ENCODE assay signal across 17 cellular contexts in genomic region chr12:26929590-26929989, GRCh38. TPM values are rescaled to one million over a fixed set of nuclear protein-coding genes. Genes with fewer than 3 reads are reported as not detected.
DNase-seq lines count a peak whose midpoint lies in the region; ATAC-seq, FAIRE-seq and TF ChIP-seq lines count a peak whose summit lies in the region.
"Had no signal": no experiment of that assay in that cellular context is flagged by ENCODE, and none has a peak within 500 bp of the region (broad histone marks: within the 10 kb centered on the region; RNA-seq: fewer than 3 reads in every experiment).

No MANE protein-coding gene starts in this region.

- BruUV-seq in K562 (replicated peaks; lab: Mats Ljungman, UMichigan) (no TSS peak), PC-9 (replicated peaks; lab: Mats Ljungman, UMichigan) (no TSS peak)

- no peak for TF ChIP-seq POLR2A in K562 (conservative IDR thresholded peaks at IDR 0.05)
- no peak for TF ChIP-seq POLR2A in stomach (IDR thresholded peaks at IDR 0.05)

- H3K36me3 Mint-ChIP-seq in activated naive CD8-positive, alpha-beta T cell, result peaks cover 13% of the 10 kb centered on the region
- H3K36me3 Mint-ChIP-seq in activated naive CD8-positive, alpha-beta T cell treated with anti-CD3 and anti-CD28 coated beads for 36 hours, result peaks cover 39% of the 10 kb centered on the region
- peaks cover 47% of the 10 kb centered on the region for H3K36me3 Mint-ChIP-seq in osteocyte (ENCODE audit: unreplicated experiment)

- no peak for DNase-seq in activated naive CD8-positive, alpha-beta T cell treated with anti-CD3 and anti-CD28 coated beads for 36 hours
- no peak for DNase-seq in K562 (ENCODE audit: extremely low read depth in 1 of 4, low spot score in 3 of 4)
- no peak for DNase-seq in osteocyte (ENCODE audit: extremely low spot score, unreplicated experiment)
- DNase-seq in stomach, result no peak
- DNase-seq in PC-9, result no peak
- no peak for DNase-seq in RCC 7860 (ENCODE audit: low spot score)
- DNase-seq: ACHN; CD4-positive, CD25-positive, alpha-beta regulatory T cell; DMS79; HCEC 1CT had no signal

- no peaks in the 10 kb centered on the region for H3K27me3 Mint-ChIP-seq in activated naive CD8-positive, alpha-beta T cell
- no peaks in the 10 kb centered on the region for H3K27me3 Mint-ChIP-seq in activated naive CD8-positive, alpha-beta T cell treated with anti-CD3 and anti-CD28 coated beads for 36 hours
- no peaks in the 10 kb centered on the region for H3K27me3 Mint-ChIP-seq in osteocyte (ENCODE audit: unreplicated experiment)
- H3K27me3 Mint-ChIP-seq: CD4-positive, CD25-positive, alpha-beta regulatory T cell had no signal

- 100% methylated on average over 1 of the region's 2 CpGs for WGBS in K562 (ENCODE audit: insufficient coverage, low coverage, missing lambda C conversion rate)
- 95 to 100% (median 97%) methylated on average over 2 of the region's 2 CpGs for WGBS in stomach, 5 donors

- no peak overlapping the region for H3K4me3 Mint-ChIP-seq in activated naive CD8-positive, alpha-beta T cell
- H3K4me3 Mint-ChIP-seq in activated naive CD8-positive, alpha-beta T cell treated with anti-CD3 and anti-CD28 coated beads for 36 hours, result no peak overlapping the region
- no peak overlapping the region for H3K4me3 Mint-ChIP-seq in osteocyte (ENCODE audit: unreplicated experiment)

- H3K4me1 ChIP-seq in HEK293 (ENCODE audit: control insufficient read depth, insufficient read depth, low read length) (0 out of 2 replicates have a peak, but pooled peaks cover under 1% of the 10 kb centered on the region), K562 (replicated peaks in 1 of 2; ENCODE audit: control insufficient read depth in 2 of 2, insufficient read depth in 2 of 2, low read length in 2 of 2) (peaks cover 0 to under 1% of the 10 kb centered on the region in 2 experiments; a peak in 1 of 5 replicates), stomach (no peaks in the 10 kb centered on the region), PC-9 (replicated peaks; ENCODE audit: insufficient read depth) (no peaks in the 10 kb centered on the region)

- no peaks in the 10 kb centered on the region for H3K9me2 ChIP-seq in PC-9 (ENCODE audit: insufficient read depth)

- H3F3A ChIP-seq in PC-9 (ENCODE audit: insufficient read depth, low read depth), result no peaks in the 10 kb centered on the region

- peaks cover 37% of the 10 kb centered on the region for H3K4me1 Mint-ChIP-seq in activated naive CD8-positive, alpha-beta T cell (ENCODE audit: low read depth)
- H3K4me1 Mint-ChIP-seq in activated naive CD8-positive, alpha-beta T cell treated with anti-CD3 and anti-CD28 coated beads for 36 hours, result peaks cover 31% of the 10 kb centered on the region
- peaks cover 1% of the 10 kb centered on the region for H3K4me1 Mint-ChIP-seq in osteocyte (ENCODE audit: unreplicated experiment)

- H4K20me1 ChIP-seq in K562 (replicated peaks; ENCODE audit: control insufficient read depth, insufficient read depth, low read length) (no peaks in the 10 kb centered on the region), PC-9 (ENCODE audit: insufficient read depth) (peaks cover 2% of the 10 kb centered on the region; the same call in 1 of the 2 replicates)

- no peak overlapping the region for H3K9ac ChIP-seq in K562 (ENCODE audit: insufficient read depth in 1 of 2, low read depth in 2 of 2, low read length in 2 of 2)
- H3K9ac ChIP-seq: BLaER1 treated with 17β-estradiol and CSF1 and Interleukin-3, amounts not matched to agents 10 nM and 100 nM had no signal

- no peaks in the 10 kb centered on the region for H3K9me3 Mint-ChIP-seq in activated naive CD8-positive, alpha-beta T cell (ENCODE audit: low read depth)
- H3K9me3 Mint-ChIP-seq in activated naive CD8-positive, alpha-beta T cell treated with anti-CD3 and anti-CD28 coated beads for 36 hours, result no peaks in the 10 kb centered on the region
- no peaks in the 10 kb centered on the region for H3K9me3 Mint-ChIP-seq in osteocyte (ENCODE audit: unreplicated experiment)

- no peak for ATAC-seq in K562
- ATAC-seq: HepG2 had no signal

- H3K27me3 ChIP-seq in K562 (ENCODE audit: control insufficient read depth in 2 of 2, insufficient read depth in 2 of 2, low read length in 2 of 2), result no peaks in the 10 kb centered on the region
- no peaks in the 10 kb centered on the region for H3K27me3 ChIP-seq in stomach
- H3K27me3 ChIP-seq in PC-9 (ENCODE audit: insufficient read depth, low read depth), result no peaks in the 10 kb centered on the region
- H3K27me3 ChIP-seq: BLaER1 treated with 17β-estradiol and CSF1 and Interleukin-3, amounts not matched to agents 10 nM and 100 nM had no signal

- H3K4me2 ChIP-seq in K562 (ENCODE audit: insufficient read depth, low read length) (no peak overlapping the region), PC-9 (no peak overlapping the region)
- H3K4me2 ChIP-seq: BLaER1 treated with 17β-estradiol and CSF1 and Interleukin-3, amounts not matched to agents 10 nM and 100 nM had no signal

- in situ Hi-C loops in K562 (cut with MboI), result no loop called here

- H3K9me1 ChIP-seq in K562 (ENCODE audit: control insufficient read depth, insufficient read depth, low read length), result no peaks in the 10 kb centered on the region

- H3K27ac ChIP-seq in HEK293 (ENCODE audit: extremely low read depth, low read depth, low read length) (no peak overlapping the region), K562 (ENCODE audit: extremely low read depth, low read depth, low read length) (no peak overlapping the region), stomach (no peak overlapping the region), PC-9 (no peak overlapping the region)
- H3K27ac ChIP-seq: BLaER1 treated with 17β-estradiol and CSF1 and Interleukin-3, amounts not matched to agents 10 nM and 100 nM had no signal

- H3K4me3 ChIP-seq in HEK293 (ENCODE audit: low read depth, low read length) (no peak overlapping the region), K562 (no peak overlapping the region), stomach (no peak overlapping the region), PC-9 (no peak overlapping the region)
- H3K4me3 ChIP-seq: BLaER1 treated with 17β-estradiol and CSF1 and Interleukin-3, amounts not matched to agents 10 nM and 100 nM had no signal

- H3K9me3 ChIP-seq in HEK293 (ENCODE audit: control insufficient read depth, insufficient read depth, low read depth, low read length), result no peaks in the 10 kb centered on the region
- H3K9me3 ChIP-seq in K562 (replicated peaks; ENCODE audit: control insufficient read depth, insufficient read depth, low read depth, low read length), result no peaks in the 10 kb centered on the region
- H3K9me3 ChIP-seq in stomach, result no peaks in the 10 kb centered on the region
- peaks cover 4% of the 10 kb centered on the region; the same call in 1 of the 2 replicates for H3K9me3 ChIP-seq in PC-9 (ENCODE audit: insufficient read depth, low read depth)
- H3K9me3 ChIP-seq: BLaER1 treated with 17β-estradiol and CSF1 and Interleukin-3, amounts not matched to agents 10 nM and 100 nM had no signal

- no peak overlapping the region for H2AFZ ChIP-seq in K562 (ENCODE audit: low read depth, low read length)
- no peak overlapping the region for H2AFZ ChIP-seq in PC-9

- H3K27ac Mint-ChIP-seq in activated naive CD8-positive, alpha-beta T cell, result peak overlapping the region; percentile 67
- H3K27ac Mint-ChIP-seq in activated naive CD8-positive, alpha-beta T cell treated with anti-CD3 and anti-CD28 coated beads for 36 hours, result no peak overlapping the region
- H3K27ac Mint-ChIP-seq in osteocyte (ENCODE audit: unreplicated experiment), result peak overlapping the region; percentile 62

- TF ChIP-seq CTCF in HEK293 (tag by site-specific recombination; IDR thresholded peaks at IDR 0.05), result no peak
- no peak for TF ChIP-seq CTCF in K562 (IDR thresholded peaks at IDR 0.05 in 2 of 3, conservative IDR thresholded peaks at IDR 0.05 in 1 of 3; ENCODE audit: insufficient read depth in 2 of 3, low read depth in 1 of 3, low read length in 3 of 3)
- no peak for TF ChIP-seq CTCF in osteocyte (IDR thresholded peaks at IDR 0.05)
- TF ChIP-seq CTCF in stomach (IDR thresholded peaks at IDR 0.05), result no peak
- TF ChIP-seq CTCF in PC-9 (conservative IDR thresholded peaks at IDR 0.05), result no peak

- POLR2A ChIA-PET in HEK293 (lab: Yijun Ruan, JAX) (no interaction called here), K562 (lab: Yijun Ruan, JAX) (no interaction called here), PC-9 (lab: Charles Lee; ENCODE audit: unreplicated experiment) (no interaction called here)

- H3K36me3 ChIP-seq in HEK293 (ENCODE audit: control insufficient read depth in 2 of 2, insufficient read depth in 1 of 2, low read length in 2 of 2) (peaks cover 41 to 61% of the 10 kb centered on the region in 2 experiments), K562 (ENCODE audit: control insufficient read depth, insufficient read depth, low read length) (peaks cover 87% of the 10 kb centered on the region), stomach (peaks cover 18 to 66% (median 53%) of the 10 kb centered on the region in 4 donors), PC-9 (ENCODE audit: low read depth) (peaks cover 43% of the 10 kb centered on the region)

- no peak for TF ChIP-seq RAD21 in K562 (CRISPR knock-in tag; conservative IDR thresholded peaks at IDR 0.05 in 1 of 2, IDR thresholded peaks at IDR 0.05 in 1 of 2)

- no peak for TF ChIP-seq EP300 in K562 (IDR thresholded peaks at IDR 0.05; ENCODE audit: low read length)
- TF ChIP-seq EP300 in stomach (IDR thresholded peaks at IDR 0.05), result no peak

- CTCF ChIA-PET in HEK293 (lab: Yijun Ruan, JAX), result interaction anchor here (0.6 kb wide), 1 partner anchor 624 kb away, joined by 4 read pairs; no protein-coding TSS in a partner anchor
- CTCF ChIA-PET in K562 (lab: Yijun Ruan, JAX; ENCODE audit: low intra/inter-chr PET ratio), result no interaction called here
- CTCF ChIA-PET in PC-9 (lab: Charles Lee), result no interaction called here

- intact Hi-C loops in K562 (cut with micrococcal nuclease) (no loop called here), stomach (cut with DNase I; ENCODE audit: low total_unique reads) (no loop called here), PC-9 (cut with micrococcal nuclease; ENCODE audit: unreplicated experiment) (no loop called here)

- peaks cover 41% of the 10 kb centered on the region for H3K79me2 ChIP-seq in K562 (ENCODE audit: control insufficient read depth, insufficient read depth, low read length)
- peaks cover 18% of the 10 kb centered on the region for H3K79me2 ChIP-seq in PC-9 (ENCODE audit: low read depth)

- FAIRE-seq in K562 (lab: Jason Lieb, UNC), result no peak
- FAIRE-seq in RCC 7860 (lab: Jason Lieb, UNC), result no peak
- FAIRE-seq: GM12891, H1, HepG2, HTR-8/SVneo had no signal

RNA-seq across cellular contexts. Expression of gene INTS13, which starts 8.2 kb away (rescaled TPM):
- 10 to 100 TPM; 82.7 to 86.9 TPM for total RNA-seq in activated naive CD8-positive, alpha-beta T cell treated with anti-CD3 and anti-CD28 coated beads for 36 hours
- 48.8 and 105 TPM in 2 replicates for total RNA-seq in K562 (2011; cell fraction: chromatin; rRNA removed; ENCODE audit: low replicate concordance)
- 21.8 and 25.4 TPM in 2 replicates for total RNA-seq in K562 (2011; cell fraction: nucleolus; rRNA removed)
- 33.9 and 39.9 TPM in 2 replicates for total RNA-seq in K562 (2011; cell fraction: nucleoplasm; rRNA removed)
- total RNA-seq in K562 (2014; rRNA removed), result 55.1 and 56.8 TPM in 2 replicates
- total RNA-seq in K562 (2014; rRNA removed; fragmentation: Illumina TruSeq; extraction: Trizol), result 89.7 and 102 TPM in 2 replicates
- total RNA-seq in K562 (2015; rRNA removed; fragmentation: Illumina TruSeq; extraction: Trizol), result 82.2 and 89.1 TPM in 2 replicates
- 48.3 and 57.9 TPM in 2 replicates for total RNA-seq in K562 (2021)
- polyA plus RNA-seq in K562 (2011; rRNA removed), result 50.8 and 79.0 TPM in 2 replicates
- 12.4 and 26.6 TPM in 2 replicates for polyA plus RNA-seq in K562 (2011; cell fraction: cytosol; rRNA removed)
- polyA plus RNA-seq in K562 (2011; cell fraction: nucleus; rRNA removed), result 15.6 and 21.3 TPM in 2 replicates
- 36.2 and 64.1 TPM in 2 replicates for polyA plus RNA-seq in K562 (2012)
- 54.8 and 78.1 TPM in 2 replicates for polyA plus RNA-seq in K562 (2014; fragmentation: Illumina TruSeq; extraction: Trizol)
- polyA plus RNA-seq in K562 (2014; fragmentation: Nextera tagmentation; extraction: Ambion mirVana), result 10 to 100 TPM; 50.3 to 91.8 TPM
- polyA plus RNA-seq in K562 (2014; rRNA removed), result 50.6 TPM in 2 replicates
- 130 and 148 TPM in 2 replicates for polyA minus RNA-seq in K562 (2011; rRNA and poly(A)+ RNA removed)
- 75.4 and 103 TPM in 2 replicates for polyA minus RNA-seq in K562 (2011; cell fraction: cytosol; rRNA and poly(A)+ RNA removed)
- polyA minus RNA-seq in K562 (2011; cell fraction: nucleus; rRNA and poly(A)+ RNA removed), result 26.3 and 44.5 TPM in 2 replicates
- total RNA-seq in osteocyte, result 22.4 and 27.6 TPM in 2 replicates
- 10 to 100 TPM; 16.9 to 29.6 (median 18.7) TPM for total RNA-seq in stomach
- polyA plus RNA-seq in stomach, result 10 to 100 TPM; 17.9 to 28.4 (median 23.5) TPM
- total RNA-seq in PC-9 (2021), result 34.4 and 40.8 TPM in 2 replicates

RNA-seq across cellular contexts. Expression of gene FGFR1OP2, which starts 8.7 kb away (rescaled TPM):
- 10 to 100 TPM; 49.8 to 53.5 TPM for total RNA-seq in activated naive CD8-positive, alpha-beta T cell treated with anti-CD3 and anti-CD28 coated beads for 36 hours
- total RNA-seq in K562 (2011; cell fraction: chromatin; rRNA removed; ENCODE audit: low replicate concordance), result 23.1 and 99.0 TPM in 2 replicates
- 14.8 and 20.3 TPM in 2 replicates for total RNA-seq in K562 (2011; cell fraction: nucleolus; rRNA removed)
- 32.0 and 41.6 TPM in 2 replicates for total RNA-seq in K562 (2011; cell fraction: nucleoplasm; rRNA removed)
- total RNA-seq in K562 (2014; rRNA removed) (36.3 and 38.6 TPM in 2 replicates), K562 (2014; rRNA removed; fragmentation: Illumina TruSeq; extraction: Trizol) (42.5 and 49.4 TPM in 2 replicates), K562 (2015; rRNA removed; fragmentation: Illumina TruSeq; extraction: Trizol) (44.9 and 48.2 TPM in 2 replicates), K562 (2021) (31.8 and 32.6 TPM in 2 replicates), osteocyte (43.7 and 44.4 TPM in 2 replicates), stomach (10 to 100 TPM; 12.3 to 94.2 (median 66.1) TPM), PC-9 (2021) (38.8 and 45.7 TPM in 2 replicates)
- polyA plus RNA-seq in K562 (2011; rRNA removed) (34.0 and 49.0 TPM in 2 replicates), K562 (2014; fragmentation: Illumina TruSeq; extraction: Trizol) (37.1 TPM in 2 replicates), K562 (2014; fragmentation: Nextera tagmentation; extraction: Ambion mirVana) (10 to 100 TPM; 31.6 to 33.0 TPM), K562 (2014; rRNA removed) (33.2 and 41.1 TPM in 2 replicates), stomach (10 to 100 TPM; 18.0 to 29.9 (median 23.3) TPM)
- polyA plus RNA-seq in K562 (2011; cell fraction: cytosol; rRNA removed), result 11.7 and 14.9 TPM in 2 replicates
- polyA plus RNA-seq in K562 (2011; cell fraction: nucleus; rRNA removed), result 21.1 and 22.6 TPM in 2 replicates
- 30.5 and 39.9 TPM in 2 replicates for polyA plus RNA-seq in K562 (2012)
- polyA minus RNA-seq in K562 (2011; rRNA and poly(A)+ RNA removed), result 70.0 and 81.4 TPM in 2 replicates
- 20.9 and 24.7 TPM in 2 replicates for polyA minus RNA-seq in K562 (2011; cell fraction: cytosol; rRNA and poly(A)+ RNA removed)
- polyA minus RNA-seq in K562 (2011; cell fraction: nucleus; rRNA and poly(A)+ RNA removed), result 30.6 and 43.4 TPM in 2 replicates
